Comparison of ENCODE assay signal across 7 cellular contexts in the genomic region with DNA sequence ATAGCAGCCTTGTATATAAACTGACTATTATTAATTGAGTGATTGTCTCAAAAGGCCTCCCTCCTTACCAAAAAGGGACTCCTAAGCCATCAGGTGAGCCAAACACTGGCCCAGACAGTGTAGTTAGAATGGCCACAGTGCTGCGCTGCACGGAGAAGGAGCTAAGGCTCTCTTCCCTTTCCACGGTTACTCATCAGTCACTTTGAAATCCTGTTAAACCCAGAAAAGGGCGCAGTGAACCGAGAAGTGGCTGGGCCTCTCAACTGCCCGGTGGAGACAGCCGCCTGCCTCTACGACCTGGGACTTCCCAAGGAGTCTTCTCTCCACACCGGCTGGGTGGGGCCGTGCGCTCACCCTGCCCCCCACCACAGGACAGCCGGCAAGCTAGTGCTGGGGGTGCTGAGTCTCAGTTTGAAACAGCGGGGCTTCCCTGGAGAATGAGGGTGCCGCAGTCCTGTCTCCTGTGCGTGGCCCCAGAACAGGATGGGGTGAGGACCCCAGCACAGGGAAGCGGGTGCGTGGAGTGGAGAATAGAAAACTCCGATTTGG. TPM values are rescaled to one million over a fixed set of nuclear protein-coding genes. Genes with fewer than 3 reads are reported as not detected.
DNase-seq lines count a peak whose midpoint lies in the region; ATAC-seq, FAIRE-seq and TF ChIP-seq lines count a peak whose summit lies in the region.

No MANE protein-coding gene starts in this region.

- peaks cover 64% of the 10 kb centered on the region for H3K79me2 ChIP-seq in OCI-LY3 (ENCODE audit: low read length)

- ATAC-seq in HG02610 (IDR thresholded peaks at IDR 0.05; ENCODE audit: unreplicated experiment) (peak; percentile 29), GM18520 (IDR thresholded peaks at IDR 0.05; ENCODE audit: unreplicated experiment) (no peak)

- FAIRE-seq in GM12891 (lab: Jason Lieb, UNC) (peak; percentile 83), kidney (lab: Jason Lieb, UNC) (no peak)

- H3K36me3 Mint-ChIP-seq in brain: peaks cover 10% of the 10 kb centered on the region

- H4K20me1 ChIP-seq in OCI-LY3 (ENCODE audit: insufficient read depth, low read length): peaks cover 35% of the 10 kb centered on the region

- H3K4me1 ChIP-seq in OCI-LY3 (ENCODE audit: low read length) (peaks cover 42% of the 10 kb centered on the region), kidney (ENCODE audit: control insufficient read depth in 1 of 2, insufficient read depth in 1 of 2, low read depth in 1 of 2, low read length in 2 of 2) (peaks cover 20 to 24% of the 10 kb centered on the region in 2 donors)

- H3K27me3 ChIP-seq in OCI-LY3 (ENCODE audit: low read depth, low read length): no peaks in the 10 kb centered on the region

- peak overlapping the region; percentile 94 for H3K9ac ChIP-seq in OCI-LY3 (ENCODE audit: low read length)
- peak overlapping the region; percentile 93 to 99 for H3K9ac ChIP-seq in kidney (ENCODE audit: low read length in 2 of 2)

- H3K9me3 ChIP-seq in OCI-LY3 (ENCODE audit: insufficient read depth, low read length) (no peaks in the 10 kb centered on the region), kidney (ENCODE audit: control insufficient read depth in 1 of 2, low read length in 2 of 2) (no peaks in the 10 kb centered on the region)

- H3K27me3 Mint-ChIP-seq in brain: peaks cover 3% of the 10 kb centered on the region

- peak overlapping the region; percentile 93 for H3K4me2 ChIP-seq in OCI-LY3 (ENCODE audit: low read length)

- H3K4me3 ChIP-seq in OCI-LY3 (ENCODE audit: low read length) (peak overlapping the region; percentile 86), kidney (ENCODE audit: low read length in 2 of 2) (peak overlapping the region; percentile 75 to 96)

- DNase-seq in GM12891 (ENCODE audit: insufficient read length, low spot score) (no peak), kidney (peak; percentile 92)
- DNase-seq in stimulated activated CD4-positive, alpha-beta T cell treated with anti-CD3 and anti-CD28 coated beads, Interleukin-1b, Interleukin-23, amount 100 ng/mL, for 48 hours: peak; percentile 69

- H3K4me3 Mint-ChIP-seq in brain: peak overlapping the region; percentile 87 to 95 (median 94)

- intact Hi-C loops in kidney (cut with DNase I): no loop called here

- no peak overlapping the region for H2AFZ ChIP-seq in OCI-LY3 (ENCODE audit: low read depth, low read length)

- TF ChIP-seq CTCF in OCI-LY3 (IDR thresholded peaks at IDR 0.05; ENCODE audit: low read depth, low read length) (peak; percentile 15; the same call in 1 of the 2 replicates), brain (conservative IDR thresholded peaks at IDR 0.05) (no peak), kidney (IDR thresholded peaks at IDR 0.05; ENCODE audit: borderline replicate concordance, extremely low read depth, insufficient read depth) (no peak)

- peaks cover 38% of the 10 kb centered on the region for H3K4me1 Mint-ChIP-seq in brain

- peak overlapping the region; percentile 74 to 97 (median 89) for H3K27ac Mint-ChIP-seq in brain

- TF ChIP-seq POLR2A in GM12891 (IDR thresholded peaks at IDR 0.05; ENCODE audit: low read depth, low read length): peak; percentile 61; the same call in 1 of the 2 replicates

- no peaks in the 10 kb centered on the region for H3K9me3 Mint-ChIP-seq in brain

- H3K36me3 ChIP-seq in OCI-LY3 (replicated peaks; ENCODE audit: low read depth, low read length): peaks cover 27% of the 10 kb centered on the region
- H3K36me3 ChIP-seq in kidney (ENCODE audit: control insufficient read depth in 1 of 2, insufficient read depth in 2 of 2, low read length in 2 of 2): peaks cover 3% of the 10 kb centered on the region in 2 donors

- H3K27ac ChIP-seq in OCI-LY3 (ENCODE audit: low read length): peak overlapping the region; percentile 96
- peak overlapping the region; percentile 98 to 99 for H3K27ac ChIP-seq in kidney (ENCODE audit: low read depth in 2 of 2, low read length in 2 of 2)

TF ChIP-seq in GM12891, 5 proteins besides CTCF, POLR2A, EP300 and RAD21:
- TF ChIP-seq TAF1 (IDR thresholded peaks at IDR 0.05; ENCODE audit: low read depth, low read length) (peak; percentile 43), PAX5 (IDR thresholded peaks at IDR 0.05; ENCODE audit: insufficient read depth, low read length, severe bottlenecking) (no peak), SPI1 (IDR thresholded peaks at IDR 0.05; ENCODE audit: low read depth, low read length) (no peak), POU2F2 (IDR thresholded peaks at IDR 0.05; ENCODE audit: low read depth, low read length) (peak; percentile 42; the same call in 1 of the 2 replicates), POLR2AphosphoS5 (IDR thresholded peaks at IDR 0.05; ENCODE audit: low read depth, low read length) (peak; percentile 39; the same call in 1 of the 2 replicates)

RNA-seq across cellular contexts. Expression of a gene that starts 1.3 kb away (rescaled TPM):
- polyA plus RNA-seq in GM12891 (2012; ENCODE audit: low read depth, missing spikeins): 164 TPM
- polyA plus RNA-seq in brain (ENCODE audit: insufficient read depth, low read depth, low replicate concordance): 236 TPM
- 655 TPM for total RNA-seq in kidney
- 85.2 TPM for polyA plus RNA-seq in kidney (ENCODE audit: insufficient read depth, low read depth, low replicate concordance)
